8 cellular contexts compared by ENCODE assay signal in the genomic region with DNA sequence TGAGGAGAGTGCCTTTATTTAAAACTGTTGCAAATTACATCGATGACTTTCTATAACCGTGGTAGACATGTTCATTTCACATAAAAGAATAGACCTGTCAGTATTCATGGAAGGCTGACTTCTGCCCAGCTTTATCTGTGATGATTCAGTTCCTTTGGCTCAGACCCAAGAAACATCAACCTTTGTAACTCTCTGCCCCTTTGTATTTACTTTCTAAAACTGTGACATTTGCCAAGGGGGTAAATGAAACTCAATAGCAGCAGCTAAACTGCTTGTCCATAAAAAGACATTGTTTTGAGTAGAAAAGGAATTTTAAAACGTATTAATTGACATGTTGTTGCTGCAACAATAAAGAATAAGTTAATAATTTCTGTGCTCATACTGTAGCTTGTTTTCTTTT.
DNase-seq lines count a peak whose midpoint lies in the region; ATAC-seq and TF ChIP-seq lines count a peak whose summit lies in the region.

No MANE protein-coding gene starts in this region.

- H3K9me3 Mint-ChIP-seq in activated CD8-positive, alpha-beta memory T cell treated with anti-CD3 and anti-CD28 coated beads, Interleukin-2, amount 10 ng/mL, durations not matched to agents 7 days and 5 days (ENCODE audit: low read depth), result no peaks in the 10 kb centered on the region
- no peaks in the 10 kb centered on the region for H3K9me3 Mint-ChIP-seq in activated T-cell treated with anti-CD3 and anti-CD28 coated beads, Interleukin-2, amount 50 U/mL, for 4 hours

- no peaks in the 10 kb centered on the region for H3K4me1 Mint-ChIP-seq in activated CD8-positive, alpha-beta memory T cell treated with anti-CD3 and anti-CD28 coated beads, Interleukin-2, amount 10 ng/mL, durations not matched to agents 7 days and 5 days
- no peaks in the 10 kb centered on the region for H3K4me1 Mint-ChIP-seq in activated T-cell treated with anti-CD3 and anti-CD28 coated beads, Interleukin-2, amount 50 U/mL, for 4 hours (ENCODE audit: low read depth)

- no peaks in the 10 kb centered on the region for H3K4me1 ChIP-seq in uterus

- H3K27ac ChIP-seq in uterus, result peak overlapping the region in 1 of 2 donors; percentile 36

- intact Hi-C loops in uterus (cut with DNase I; ENCODE audit: low total_unique reads), result no loop called here

- TF ChIP-seq CTCF in uterus (IDR thresholded peaks at IDR 0.05), result no peak

- CTCF ChIA-PET in activated CD8-positive, alpha-beta memory T cell treated with anti-CD3 and anti-CD28 coated beads, Interleukin-2, amount 10 ng/mL, durations not matched to agents 7 days and 5 days (lab: Charles Lee), result interaction anchor here (1.3 to 1.8 kb wide), 3 partner anchors 63 to 324 kb away, joined by 3 to 11 read pairs (median 3); no protein-coding TSS in a partner anchor

- no peak overlapping the region for H3K4me3 Mint-ChIP-seq in activated CD8-positive, alpha-beta memory T cell treated with anti-CD3 and anti-CD28 coated beads, Interleukin-2, amount 10 ng/mL, durations not matched to agents 7 days and 5 days
- H3K4me3 Mint-ChIP-seq in activated T-cell treated with anti-CD3 and anti-CD28 coated beads, Interleukin-2, amount 50 U/mL, for 4 hours, result no peak overlapping the region

- peak; percentile 92 for DNase-seq in DMS153 (lab: John Stamatoyannopoulos, UW)
- DNase-seq in NCI-H2081 (lab: John Stamatoyannopoulos, UW), result peak; percentile 63 to 88
- peak; percentile 81 for DNase-seq in astrocyte of the hippocampus (ENCODE audit: low read depth, low spot score)
- DNase-seq in left kidney (ENCODE audit: low read depth, low spot score), result peak; percentile 50
- no peak for DNase-seq in activated CD8-positive, alpha-beta memory T cell treated with anti-CD3 and anti-CD28 coated beads, Interleukin-2, amount 10 ng/mL, durations not matched to agents 7 days and 5 days
- DNase-seq in uterus, result no peak
- no peak for DNase-seq in activated T-cell treated with anti-CD3 and anti-CD28 coated beads, Interleukin-2, amount 50 U/mL, for 4 hours

- no peaks in the 10 kb centered on the region for H3K27me3 ChIP-seq in uterus

- no peaks in the 10 kb centered on the region for H3K36me3 Mint-ChIP-seq in activated CD8-positive, alpha-beta memory T cell treated with anti-CD3 and anti-CD28 coated beads, Interleukin-2, amount 10 ng/mL, durations not matched to agents 7 days and 5 days
- H3K36me3 Mint-ChIP-seq in activated T-cell treated with anti-CD3 and anti-CD28 coated beads, Interleukin-2, amount 50 U/mL, for 4 hours (ENCODE audit: insufficient read depth), result no peaks in the 10 kb centered on the region

- H3K4me3 ChIP-seq in uterus, result no peak overlapping the region

- H3K27me3 Mint-ChIP-seq in activated CD8-positive, alpha-beta memory T cell treated with anti-CD3 and anti-CD28 coated beads, Interleukin-2, amount 10 ng/mL, durations not matched to agents 7 days and 5 days, result peaks cover 24% of the 10 kb centered on the region
- no peaks in the 10 kb centered on the region for H3K27me3 Mint-ChIP-seq in activated T-cell treated with anti-CD3 and anti-CD28 coated beads, Interleukin-2, amount 50 U/mL, for 4 hours (ENCODE audit: low read depth)

- H3K36me3 ChIP-seq in uterus, result no peaks in the 10 kb centered on the region

- H3K9me3 ChIP-seq in uterus, result no peaks in the 10 kb centered on the region

- TF ChIP-seq POLR2A in uterus (IDR thresholded peaks at IDR 0.05), result no peak

- H3K27ac Mint-ChIP-seq in activated CD8-positive, alpha-beta memory T cell treated with anti-CD3 and anti-CD28 coated beads, Interleukin-2, amount 10 ng/mL, durations not matched to agents 7 days and 5 days, result no peak overlapping the region

- no peak for ATAC-seq in activated CD8-positive, alpha-beta memory T cell treated with anti-CD3 and anti-CD28 coated beads, Interleukin-2, amount 10 ng/mL, durations not matched to agents 7 days and 5 days
- ATAC-seq in HG02870 (IDR thresholded peaks at IDR 0.05; ENCODE audit: unreplicated experiment), result no peak
- ATAC-seq in activated T-cell treated with anti-CD3 and anti-CD28 coated beads, Interleukin-2, amount 50 U/mL, for 4 hours, result no peak

Comparison
In these comparisons a context has a peak if more than half of its experiments do, and no peak if none do; other contexts are left out.
1. DNase-seq: peak in DMS153 (single experiment), NCI-H2081 (2 of 2), astrocyte of the hippocampus (single experiment) and left kidney (single experiment); none in activated CD8-positive, alpha-beta memory T cell treated with anti-CD3 and anti-CD28 coated beads, Interleukin-2, amount 10 ng/mL, durations not matched to agents 7 days and 5 days (single experiment), uterus (0 of 2) and activated T-cell treated with anti-CD3 and anti-CD28 coated beads, Interleukin-2, amount 50 U/mL, for 4 hours (single experiment).